ENCODE assay signal across 14 cellular contexts in the genomic region with DNA sequence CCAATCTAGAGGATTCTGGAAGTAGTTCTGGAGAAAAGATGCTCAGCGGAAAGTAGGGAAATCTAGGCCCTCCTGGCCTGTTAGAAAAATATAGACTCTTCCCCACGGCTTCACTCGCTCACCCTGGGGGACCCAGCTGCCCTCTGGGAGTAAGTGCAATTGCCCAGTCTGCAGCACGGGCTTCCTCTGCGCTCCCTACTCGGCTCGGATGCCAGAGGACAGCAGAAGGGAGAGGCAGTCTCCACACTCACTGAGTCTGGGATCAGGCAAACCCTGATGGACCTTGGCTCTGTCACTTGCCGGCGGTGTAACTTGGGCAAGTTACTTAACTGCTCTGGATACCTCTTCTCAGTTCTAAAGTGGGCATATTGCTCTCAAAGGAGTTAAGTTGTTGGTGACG. TPM values are rescaled to one million over a fixed set of nuclear protein-coding genes. Genes with fewer than 3 reads are reported as not detected.
DNase-seq lines count a peak whose midpoint lies in the region; ATAC-seq, FAIRE-seq and TF ChIP-seq lines count a peak whose summit lies in the region.
"Had no signal": no experiment of that assay in that cellular context is flagged by ENCODE, and none has a peak within 500 bp of the region (broad histone marks: within the 10 kb centered on the region; RNA-seq: fewer than 3 reads in every experiment).

No MANE protein-coding gene starts in this region.

- no peaks in the 10 kb centered on the region for H4K20me1 ChIP-seq in astrocyte (ENCODE audit: insufficient read depth, low read length)
- no peaks in the 10 kb centered on the region for H4K20me1 ChIP-seq in smooth muscle cell (ENCODE audit: low read depth)

- H3F3A ChIP-seq in smooth muscle cell (ENCODE audit: low read depth), result no peaks in the 10 kb centered on the region

- no peak for FAIRE-seq in astrocyte (lab: Jason Lieb, UNC)
- no peak for FAIRE-seq in kidney (lab: Jason Lieb, UNC)
- FAIRE-seq: H54 had no signal

- WGBS in smooth muscle cell (ENCODE audit: low lambda C conversion rate), result 11% methylated on average over 10 of the region's 10 CpGs

- H3K9me3 ChIP-seq in astrocyte (ENCODE audit: insufficient read depth, low read depth, low read length) (no peaks in the 10 kb centered on the region), kidney (ENCODE audit: control insufficient read depth in 1 of 2, low read length in 2 of 2) (no peaks in the 10 kb centered on the region), smooth muscle cell (replicated peaks; ENCODE audit: low read depth) (no peaks in the 10 kb centered on the region)

- peaks cover 49% of the 10 kb centered on the region for H3K27me3 ChIP-seq in astrocyte (ENCODE audit: insufficient read depth, low read length)
- H3K27me3 ChIP-seq in smooth muscle cell (ENCODE audit: low read depth), result peaks cover 89% of the 10 kb centered on the region

- H3K27me3 Mint-ChIP-seq in astrocyte (ENCODE audit: low read depth, unreplicated experiment), result peaks cover 66% of the 10 kb centered on the region
- peaks cover 58% of the 10 kb centered on the region for H3K27me3 Mint-ChIP-seq in activated CD4-positive, alpha-beta T cell treated with anti-CD3 and anti-CD28 coated beads for 36 hours

- H3K4me2 ChIP-seq in astrocyte (ENCODE audit: low read length) (peak overlapping the region; percentile 86), smooth muscle cell (peak overlapping the region; percentile 90)

- POLR2A ChIA-PET in GM10248 (lab: Yijun Ruan, JAX), result no interaction called here
- POLR2A ChIA-PET in activated CD4-positive, alpha-beta T cell treated with anti-CD3 and anti-CD28 coated beads for 36 hours (lab: Charles Lee), result interaction anchor here (0.7 kb wide), 1 partner anchor 242 kb away, joined by 3 read pairs; no protein-coding TSS in a partner anchor

- no peak overlapping the region for H3K27ac Mint-ChIP-seq in astrocyte (ENCODE audit: unreplicated experiment)
- no peak overlapping the region for H3K27ac Mint-ChIP-seq in activated CD4-positive, alpha-beta T cell treated with anti-CD3 and anti-CD28 coated beads for 36 hours

- no peaks in the 10 kb centered on the region for H3K36me3 Mint-ChIP-seq in astrocyte (ENCODE audit: low read depth, unreplicated experiment)
- H3K36me3 Mint-ChIP-seq in activated CD4-positive, alpha-beta T cell treated with anti-CD3 and anti-CD28 coated beads for 36 hours (ENCODE audit: low read depth), result no peaks in the 10 kb centered on the region

- TF ChIP-seq CTCF in astrocyte (IDR thresholded peaks at IDR 0.05; ENCODE audit: insufficient read depth, low read depth, low read length) (no peak), kidney (IDR thresholded peaks at IDR 0.05; ENCODE audit: borderline replicate concordance, extremely low read depth, insufficient read depth) (no peak), smooth muscle cell (IDR thresholded peaks at IDR 0.05; ENCODE audit: borderline replicate concordance, insufficient read depth, poor library complexity, severe bottlenecking) (no peak), GM10248 (IDR thresholded peaks at IDR 0.05; ENCODE audit: control extremely low read depth, extremely low read depth, low read depth, missing control alignments) (no peak)

- peaks cover 2% of the 10 kb centered on the region for H3K4me1 Mint-ChIP-seq in astrocyte (ENCODE audit: low read depth, unreplicated experiment)
- peaks cover 22% of the 10 kb centered on the region for H3K4me1 Mint-ChIP-seq in activated CD4-positive, alpha-beta T cell treated with anti-CD3 and anti-CD28 coated beads for 36 hours

- H3K27ac ChIP-seq in astrocyte (ENCODE audit: low read depth, low read length), result no peak overlapping the region
- H3K27ac ChIP-seq in kidney (ENCODE audit: low read depth in 2 of 2, low read length in 2 of 2), result no peak overlapping the region
- H3K27ac ChIP-seq in smooth muscle cell (ENCODE audit: low read depth), result no peak overlapping the region
- H3K27ac ChIP-seq: 22Rv1, skin epidermis had no signal

- H3K9ac ChIP-seq in astrocyte (ENCODE audit: low read length) (no peak overlapping the region), kidney (ENCODE audit: low read length in 2 of 2) (peak overlapping the region in 1 of 2 donors; percentile 10), smooth muscle cell (ENCODE audit: low read depth) (no peak overlapping the region)

- H3K9me3 Mint-ChIP-seq in astrocyte (ENCODE audit: unreplicated experiment), result no peaks in the 10 kb centered on the region
- no peaks in the 10 kb centered on the region for H3K9me3 Mint-ChIP-seq in activated CD4-positive, alpha-beta T cell treated with anti-CD3 and anti-CD28 coated beads for 36 hours (ENCODE audit: low read depth)

- no peak overlapping the region for H2AFZ ChIP-seq in astrocyte (ENCODE audit: low read depth, low read length)
- no peak overlapping the region for H2AFZ ChIP-seq in smooth muscle cell (ENCODE audit: low read depth)

- ATAC-seq in activated CD4-positive, alpha-beta T cell treated with anti-CD3 and anti-CD28 coated beads for 36 hours, result no peak
- ATAC-seq in GM18870 (IDR thresholded peaks at IDR 0.05; ENCODE audit: unreplicated experiment), result no peak

- no peak overlapping the region for H3K4me3 Mint-ChIP-seq in astrocyte (ENCODE audit: unreplicated experiment)
- no peak overlapping the region for H3K4me3 Mint-ChIP-seq in activated CD4-positive, alpha-beta T cell treated with anti-CD3 and anti-CD28 coated beads for 36 hours

- H3K4me3 ChIP-seq in astrocyte (ENCODE audit: insufficient read depth, low read depth, low read length) (no peak overlapping the region), kidney (ENCODE audit: low read length in 2 of 2) (peak overlapping the region; percentile 61 to 71), smooth muscle cell (no peak overlapping the region)

- no peaks in the 10 kb centered on the region for H3K36me3 ChIP-seq in astrocyte (ENCODE audit: insufficient read depth, low read length)
- no peaks in the 10 kb centered on the region for H3K36me3 ChIP-seq in kidney (ENCODE audit: control insufficient read depth in 1 of 2, insufficient read depth in 2 of 2, low read length in 2 of 2)
- H3K36me3 ChIP-seq in smooth muscle cell (ENCODE audit: low read depth), result no peaks in the 10 kb centered on the region

- H3K4me1 ChIP-seq in astrocyte (ENCODE audit: insufficient read depth, low read length), result peaks cover 18% of the 10 kb centered on the region
- peaks cover 0 to 5% of the 10 kb centered on the region in 2 donors for H3K4me1 ChIP-seq in kidney (ENCODE audit: control insufficient read depth in 1 of 2, insufficient read depth in 1 of 2, low read depth in 1 of 2, low read length in 2 of 2)
- peaks cover 24% of the 10 kb centered on the region for H3K4me1 ChIP-seq in smooth muscle cell (ENCODE audit: low read depth)

- no peaks in the 10 kb centered on the region for H3K79me2 ChIP-seq in astrocyte (ENCODE audit: insufficient read depth, low read length)
- H3K79me2 ChIP-seq in smooth muscle cell (ENCODE audit: low read depth), result no peaks in the 10 kb centered on the region

- CTCF ChIA-PET in GM10248 (lab: Yijun Ruan, JAX), result interaction anchor here (1.5 to 3.8 kb wide), 3 partner anchors 9 to 117 kb away, joined by 4 to 11 read pairs (median 5); no protein-coding TSS in a partner anchor
- CTCF ChIA-PET in activated CD4-positive, alpha-beta T cell treated with anti-CD3 and anti-CD28 coated beads for 36 hours (lab: Charles Lee), result interaction anchor here (1.9 to 2.1 kb wide), 2 partner anchors 27 to 120 kb away, joined by 6 read pairs; no protein-coding TSS in a partner anchor

- intact Hi-C loops in kidney (cut with DNase I), result no loop called here
- intact Hi-C loops in activated CD4-positive, alpha-beta T cell treated with anti-CD3 and anti-CD28 coated beads for 36 hours (cut with DNase I, micrococcal nuclease), result loop anchor here in 1 of 2 experiments (2.0 to 10.0 kb wide), 3 partner anchors 19 to 655 kb away; a partner anchor contains a TSS

- peak; percentile 45 for DNase-seq in DMS53 (lab: John Stamatoyannopoulos, UW)
- no peak for DNase-seq in DMS53 treated with DMSO at 0.1 percent for 48 hours (lab: John Stamatoyannopoulos, UW; ENCODE audit: unreplicated experiment)
- DNase-seq in astrocyte (ENCODE audit: low read depth), result no peak
- DNase-seq in kidney, result no peak
- DNase-seq in smooth muscle cell (lab: John Stamatoyannopoulos, UW; ENCODE audit: unreplicated experiment), result no peak
- DNase-seq in GM10248 (ENCODE audit: extremely low spot score), result no peak
- no peak for DNase-seq in activated CD4-positive, alpha-beta T cell treated with anti-CD3 and anti-CD28 coated beads for 36 hours
- DNase-seq: NCI-H774, T-helper 1 cell had no signal

RNA-seq across cellular contexts. Expression of a gene that starts 2.1 kb away (rescaled TPM):
- not detected in 2 replicates for total RNA-seq in astrocyte
- total RNA-seq in kidney, result 31.7 TPM
- polyA plus RNA-seq in kidney (ENCODE audit: insufficient read depth, low read depth, low replicate concordance), result 20.3 TPM
- total RNA-seq in smooth muscle cell, result not detected in 2 replicates
- polyA plus RNA-seq in smooth muscle cell, result not detected in 2 replicates
- total RNA-seq in activated CD4-positive, alpha-beta T cell treated with anti-CD3 and anti-CD28 coated beads for 36 hours, result under 1 TPM in 1 of 2 experiments, not detected in 1; 0.11 TPM
- total RNA-seq: MCF 10A had no signal

Comparison
In these comparisons a context has a peak if more than half of its experiments do, and no peak if none do; other contexts are left out.
1. H3K4me3 ChIP-seq: peak in kidney (2 of 2); none in astrocyte (single experiment) and smooth muscle cell (single experiment).
2. RNA of a gene that starts 2.1 kb away (total RNA-seq): 31.7 TPM in kidney (single experiment); 0.11 TPM in activated CD4-positive, alpha-beta T cell treated with anti-CD3 and anti-CD28 coated beads for 36 hours, not detected in astrocyte and not detected in smooth muscle cell; every median in the first group is over 10 times any median in the second.